Comparison of ENCODE assay signal across 8 cellular contexts in genomic region chr11:67464411-67465189, GRCh38. TPM values are rescaled to one million over a fixed set of nuclear protein-coding genes. Genes with fewer than 3 reads are reported as not detected.
DNase-seq lines count a peak whose midpoint lies in the region; ATAC-seq and TF ChIP-seq lines count a peak whose summit lies in the region.

No MANE protein-coding gene starts in this region.

- H4K8ac ChIP-seq in neuronal stem cell (ENCODE audit: low read depth, low read length) = peak overlapping the region; percentile 99

- DNase-seq in CD14-positive monocyte (ENCODE audit: low spot score) (peak; percentile 90), KBM-7 (peak; percentile 82), RPMI8226 (peak; percentile 98), activated gamma-delta T cell (lab: John Stamatoyannopoulos, UW) (peak; percentile 88), foreskin melanocyte (peak; percentile 50), neuronal stem cell (ENCODE audit: low spot score) (peak; percentile 70)

- H3K27me3 ChIP-seq in neuronal stem cell (ENCODE audit: control insufficient read depth in 3 of 3, insufficient read depth in 3 of 3, low read depth in 1 of 3, low read length in 3 of 3) = no peaks in the 10 kb centered on the region
- no peaks in the 10 kb centered on the region for H3K27me3 ChIP-seq in stomach smooth muscle (ENCODE audit: control insufficient read depth in 1 of 2, insufficient read depth in 2 of 2, low read length in 2 of 2)

- peak overlapping the region; percentile 56 for H3K14ac ChIP-seq in neuronal stem cell (ENCODE audit: low read length)

- peak; percentile 53 for ATAC-seq in GM21367 (IDR thresholded peaks at IDR 0.05; ENCODE audit: unreplicated experiment)

- H3K9ac ChIP-seq in neuronal stem cell (ENCODE audit: low read depth, low read length, poor library complexity) = peak overlapping the region; percentile 99
- H3K9ac ChIP-seq in stomach smooth muscle (ENCODE audit: low read length in 2 of 2) = peak overlapping the region; percentile 72 to 84

- H3K27me3 Mint-ChIP-seq in CD14-positive monocyte (ENCODE audit: low read depth in 3 of 3) = peaks cover 2 to 12% (median 4%) of the 10 kb centered on the region in 3 donors

- H3K36me3 ChIP-seq in neuronal stem cell (replicated peaks in 1 of 2; ENCODE audit: control insufficient read depth in 2 of 2, insufficient read depth in 2 of 2, low read length in 2 of 2) (peaks cover 0 to 11% of the 10 kb centered on the region in 2 donors), stomach smooth muscle (ENCODE audit: control insufficient read depth in 2 of 2, insufficient read depth in 2 of 2, low read length in 2 of 2) (no peaks in the 10 kb centered on the region)

- peak overlapping the region; percentile 91 for H2BK5ac ChIP-seq in neuronal stem cell (ENCODE audit: low read length)

- peak overlapping the region; percentile 19 for H2BK15ac ChIP-seq in neuronal stem cell (ENCODE audit: low read length)

- H2AFZ ChIP-seq in neuronal stem cell (ENCODE audit: low read length) = peak overlapping the region; percentile 83

- peak overlapping the region; percentile 85 for H3K4ac ChIP-seq in neuronal stem cell (ENCODE audit: low read length)

- no peak overlapping the region for H2BK12ac ChIP-seq in neuronal stem cell (ENCODE audit: low read length)

- peak overlapping the region; percentile 79 to 86 for H3K4me3 Mint-ChIP-seq in CD14-positive monocyte

- peaks cover 0 to 1% of the 10 kb centered on the region in 2 donors for H3K9me3 ChIP-seq in neuronal stem cell (replicated peaks in 1 of 2; ENCODE audit: control insufficient read depth in 2 of 2, insufficient read depth in 1 of 2, low read depth in 1 of 2, low read length in 2 of 2)
- H3K9me3 ChIP-seq in stomach smooth muscle (ENCODE audit: control insufficient read depth in 2 of 2, low read length in 2 of 2) = no peaks in the 10 kb centered on the region

- TF ChIP-seq CTCF in CD14-positive monocyte (IDR thresholded peaks at IDR 0.05) = no peak

- H2AK5ac ChIP-seq in neuronal stem cell (ENCODE audit: low read depth, low read length) = peak overlapping the region; percentile 97

- peaks cover 5% of the 10 kb centered on the region for H3K79me1 ChIP-seq in neuronal stem cell (ENCODE audit: low read depth, low read length)

- peak overlapping the region; percentile 90 for H3K4me2 ChIP-seq in neuronal stem cell (ENCODE audit: insufficient read depth, low read length, poor library complexity, severe bottlenecking)

- peak overlapping the region; percentile 61 for H3K27ac ChIP-seq in neuronal stem cell (replicated peaks; ENCODE audit: low read length)
- H3K27ac ChIP-seq in stomach smooth muscle (ENCODE audit: low read length) = peak overlapping the region; percentile 90

- in situ Hi-C loops in KBM-7 (cut with MboI; ENCODE audit: low pct_unique_long_range_greater_than_20kb, low sequenced_read_pairs) = no loop called here

- H3K4me3 ChIP-seq in neuronal stem cell (ENCODE audit: low read length in 2 of 2) (peak overlapping the region; percentile 58 to 93), stomach smooth muscle (ENCODE audit: low read length in 2 of 2) (peak overlapping the region; percentile 77 to 79)

- no peak overlapping the region for H2BK120ac ChIP-seq in neuronal stem cell (ENCODE audit: low read depth, low read length)

- peak overlapping the region; percentile 87 for H4K91ac ChIP-seq in neuronal stem cell (ENCODE audit: low read depth, low read length, poor library complexity)

- peaks cover 39% of the 10 kb centered on the region for H3K4me1 Mint-ChIP-seq in CD14-positive monocyte

- peaks cover 0 to 2% (median 0%) of the 10 kb centered on the region in 7 donors for H3K9me3 Mint-ChIP-seq in CD14-positive monocyte

- H3K36me3 Mint-ChIP-seq in CD14-positive monocyte = peaks cover 0 to 2% of the 10 kb centered on the region in 2 donors

- no CpG with 5 or more reads among the region's 56 CpGs for WGBS in neuronal stem cell (ENCODE audit: extremely low coverage in 2 of 2, insufficient read length in 2 of 2, insufficient replicate concordance in 1 of 2), 2 donors

- peak overlapping the region; percentile 60 for H3K23ac ChIP-seq in neuronal stem cell (ENCODE audit: low read depth, low read length, poor library complexity)

- intact Hi-C loops in CD14-positive monocyte (cut with micrococcal nuclease) = loop anchor here (2.0 to 5.0 kb wide), 4 partner anchors 36 to 62 kb away; partner anchors contain the start of genes RPS6KB2 (in 2 of the 2), PPP1CA (in 1 of the 2) and TBC1D10C (in 1 of the 2)

- peaks cover 11 to 15% of the 10 kb centered on the region in 2 donors for H3K4me1 ChIP-seq in neuronal stem cell (ENCODE audit: control insufficient read depth in 2 of 2, insufficient read depth in 1 of 2, low read depth in 1 of 2, low read length in 2 of 2)
- peaks cover 37% of the 10 kb centered on the region for H3K4me1 ChIP-seq in stomach smooth muscle (ENCODE audit: control insufficient read depth, insufficient read depth, low read length)

- H3K18ac ChIP-seq in neuronal stem cell (ENCODE audit: low read length) = peak overlapping the region; percentile 96

- peak overlapping the region; percentile 94 to 98 (median 96) for H3K27ac Mint-ChIP-seq in CD14-positive monocyte

RNA-seq across cellular contexts. Expression of gene TMEM134, which starts 4.5 kb away (rescaled TPM):
- 100 to 1,000 TPM in 1 of 2 donors, 10 to 100 TPM in 1; 76.8 to 104 TPM for polyA plus RNA-seq in CD14-positive monocyte
- 76.5 TPM for polyA plus RNA-seq in neuronal stem cell (2013, experiment 1 of 2)
- polyA plus RNA-seq in neuronal stem cell (2013, experiment 2 of 2) = 73.2 TPM

RNA-seq across cellular contexts. Expression of gene CABP4, which starts 9.4 kb away (rescaled TPM):
- under 1 TPM in 1 of 2 donors, not detected in 1; 0.28 TPM for polyA plus RNA-seq in CD14-positive monocyte
- 0.01 TPM for polyA plus RNA-seq in neuronal stem cell (2013, experiment 1 of 2)
- 0.04 TPM for polyA plus RNA-seq in neuronal stem cell (2013, experiment 2 of 2)

RNA-seq across cellular contexts. Expression of gene GPR152, which starts 12.1 kb away (rescaled TPM):
- polyA plus RNA-seq in CD14-positive monocyte = not detected
- polyA plus RNA-seq in neuronal stem cell (2013, experiment 1 of 2) = not detected
- polyA plus RNA-seq in neuronal stem cell (2013, experiment 2 of 2) = not detected

RNA-seq across cellular contexts. Expression of gene AIP, which starts 18.2 kb away (rescaled TPM):
- polyA plus RNA-seq in CD14-positive monocyte = 10 to 100 TPM; 76.7 to 99.3 TPM
- 39.8 TPM for polyA plus RNA-seq in neuronal stem cell (2013, experiment 1 of 2)
- 38.5 TPM for polyA plus RNA-seq in neuronal stem cell (2013, experiment 2 of 2)

RNA-seq across cellular contexts. Expression of gene CORO1B, which starts 21.3 kb away (rescaled TPM):
- 100 to 1,000 TPM; 105 to 106 TPM for polyA plus RNA-seq in CD14-positive monocyte
- 42.6 TPM for polyA plus RNA-seq in neuronal stem cell (2013, experiment 1 of 2)
- 44.9 TPM for polyA plus RNA-seq in neuronal stem cell (2013, experiment 2 of 2)

Comparison
In these comparisons a context has a peak if more than half of its experiments do, and no peak if none do; other contexts are left out.
1. Peak in every context shown above with its lines: DNase-seq, ATAC-seq, H3K4me3 ChIP-seq and H3K27ac ChIP-seq.